ENCODE assay signal across 11 cellular contexts in genomic region chr20:17227669-17228623, GRCh38. TPM values are rescaled to one million over a fixed set of nuclear protein-coding genes. Genes with fewer than 3 reads are reported as not detected.
DNase-seq lines count a peak whose midpoint lies in the region; ATAC-seq and TF ChIP-seq lines count a peak whose summit lies in the region.
"Had no signal": no experiment of that assay in that cellular context is flagged by ENCODE, and none has a peak within 500 bp of the region (broad histone marks: within the 10 kb centered on the region; RNA-seq: fewer than 3 reads in every experiment).

No MANE protein-coding gene starts in this region.

- 6 to 7% methylated on average over 32 to 33 of the region's 35 CpGs for WGBS in tibial nerve, 2 donors
- WGBS in spleen, 5 donors: 7 to 10% (median 9%) methylated on average over 25 to 35 of the region's 35 CpGs

- TF ChIP-seq CTCF in WERI-Rb-1 (IDR thresholded peaks at IDR 0.05; ENCODE audit: low read depth, low read length) (no peak), tibial nerve (IDR thresholded peaks at IDR 0.05) (no peak), spleen (IDR thresholded peaks at IDR 0.05 in 8 of 11, conservative IDR thresholded peaks at IDR 0.05 in 3 of 11) (no peak)

- intact Hi-C loops in spleen (cut with DNase I; ENCODE audit: low total_unique reads): no loop called here

- H3K27ac ChIP-seq in WERI-Rb-1 (peak overlapping the region; percentile 72), tibial nerve (no peak overlapping the region), spleen (no peak overlapping the region)

- TF ChIP-seq EP300 in tibial nerve (IDR thresholded peaks at IDR 0.05): no peak

- no peak for TF ChIP-seq POLR2A in tibial nerve (IDR thresholded peaks at IDR 0.05)
- TF ChIP-seq POLR2A in spleen (IDR thresholded peaks at IDR 0.05): no peak

- H3K4me1 ChIP-seq in tibial nerve (peaks cover 0 to 33% (median 0%) of the 10 kb centered on the region in 4 donors), spleen (peaks cover 0 to 22% (median 7%) of the 10 kb centered on the region in 6 donors)

- H3K27me3 ChIP-seq in WERI-Rb-1 (ENCODE audit: insufficient read depth, low read depth, severe bottlenecking) (no peaks in the 10 kb centered on the region), tibial nerve (peaks cover 0 to 47% of the 10 kb centered on the region in 2 donors), spleen (replicated peaks in 1 of 7) (peaks cover 0 to 86% (median 54%) of the 10 kb centered on the region in 7 donors)

- ATAC-seq in HG03025 (IDR thresholded peaks at IDR 0.05; ENCODE audit: low FRiP score, unreplicated experiment) (no peak), GM18511 (IDR thresholded peaks at IDR 0.05; ENCODE audit: unreplicated experiment) (no peak)
- ATAC-seq: naive thymus-derived CD8-positive, alpha-beta T cell had no signal

- H3K4me3 ChIP-seq in WERI-Rb-1 (ENCODE audit: low read depth, low read length): peak overlapping the region; percentile 81
- H3K4me3 ChIP-seq in tibial nerve: peak overlapping the region; percentile 10 to 51 (median 20)
- H3K4me3 ChIP-seq in spleen: no peak overlapping the region

- DNase-seq in NCI-H2171 treated with DMSO at 0.1 percent for 48 hours (lab: John Stamatoyannopoulos, UW) (peak; percentile 17), NCI-H2171 (lab: John Stamatoyannopoulos, UW) (no peak), WERI-Rb-1 (peak; percentile 36), islet precursor cell (peak; percentile 84), tibial nerve (ENCODE audit: low spot score in 2 of 2) (no peak), spleen (no peak)
- DNase-seq: activated CD4-positive, alpha-beta T cell treated with anti-CD3 and anti-CD28 coated beads for 4 hours; naive thymus-derived CD8-positive, alpha-beta T cell had no signal

- H3K36me3 ChIP-seq in WERI-Rb-1 (peaks cover 18% of the 10 kb centered on the region), tibial nerve (no peaks in the 10 kb centered on the region), spleen (no peaks in the 10 kb centered on the region)

- H3K9me3 ChIP-seq in WERI-Rb-1 (ENCODE audit: severe bottlenecking) (no peaks in the 10 kb centered on the region), tibial nerve (no peaks in the 10 kb centered on the region), spleen (no peaks in the 10 kb centered on the region)

RNA-seq across cellular contexts. Expression of gene PCSK2, which starts 1.1 kb away (rescaled TPM):
- total RNA-seq in tibial nerve (1 to 10 TPM; 1.0 to 4.8 (median 3.0) TPM), spleen (under 1 TPM in 4 of 7 donors, not detected in 3; 0.09 to 0.17 (median 0.16) TPM)
- polyA plus RNA-seq in spleen: under 1 TPM; 0.06 to 0.17 (median 0.09) TPM
- total RNA-seq: naive thymus-derived CD8-positive, alpha-beta T cell had no signal
- polyA plus RNA-seq: AG04450; naive thymus-derived CD8-positive, alpha-beta T cell had no signal

Comparison
In these comparisons a context has a peak if more than half of its experiments do, and no peak if none do; other contexts are left out.
1. DNase-seq: peak in NCI-H2171 treated with DMSO at 0.1 percent for 48 hours (single experiment), WERI-Rb-1 (single experiment) and islet precursor cell (single experiment); none in NCI-H2171 (single experiment), tibial nerve (0 of 2) and spleen (single experiment).
2. H3K4me3 ChIP-seq: peak in WERI-Rb-1 (single experiment) and tibial nerve (4 of 4); none in spleen (0 of 8).